ENCODE assay signal across 1 cellular context in genomic region chr3:69786854-69787253, GRCh38.
TF ChIP-seq lines count a peak whose summit lies in the region.

No MANE protein-coding gene starts in this region.

TF ChIP-seq in SK-N-SH treated with all-trans-retinoic acid at 6 μM for 48 hours, 23 proteins besides CTCF, POLR2A, EP300 and RAD21 (continued from another document):
- TF ChIP-seq PATZ1 (CRISPR knock-in tag; IDR thresholded peaks at IDR 0.05; ENCODE audit: borderline replicate concordance), result no peak
- TF ChIP-seq RARB (CRISPR knock-in tag; IDR thresholded peaks at IDR 0.05), result no peak
- TF ChIP-seq PPARA (CRISPR knock-in tag; IDR thresholded peaks at IDR 0.05; ENCODE audit: borderline replicate concordance), result no peak
- TF ChIP-seq ZFP3 (CRISPR knock-in tag; IDR thresholded peaks at IDR 0.05), result no peak
